In the genomic region with DNA sequence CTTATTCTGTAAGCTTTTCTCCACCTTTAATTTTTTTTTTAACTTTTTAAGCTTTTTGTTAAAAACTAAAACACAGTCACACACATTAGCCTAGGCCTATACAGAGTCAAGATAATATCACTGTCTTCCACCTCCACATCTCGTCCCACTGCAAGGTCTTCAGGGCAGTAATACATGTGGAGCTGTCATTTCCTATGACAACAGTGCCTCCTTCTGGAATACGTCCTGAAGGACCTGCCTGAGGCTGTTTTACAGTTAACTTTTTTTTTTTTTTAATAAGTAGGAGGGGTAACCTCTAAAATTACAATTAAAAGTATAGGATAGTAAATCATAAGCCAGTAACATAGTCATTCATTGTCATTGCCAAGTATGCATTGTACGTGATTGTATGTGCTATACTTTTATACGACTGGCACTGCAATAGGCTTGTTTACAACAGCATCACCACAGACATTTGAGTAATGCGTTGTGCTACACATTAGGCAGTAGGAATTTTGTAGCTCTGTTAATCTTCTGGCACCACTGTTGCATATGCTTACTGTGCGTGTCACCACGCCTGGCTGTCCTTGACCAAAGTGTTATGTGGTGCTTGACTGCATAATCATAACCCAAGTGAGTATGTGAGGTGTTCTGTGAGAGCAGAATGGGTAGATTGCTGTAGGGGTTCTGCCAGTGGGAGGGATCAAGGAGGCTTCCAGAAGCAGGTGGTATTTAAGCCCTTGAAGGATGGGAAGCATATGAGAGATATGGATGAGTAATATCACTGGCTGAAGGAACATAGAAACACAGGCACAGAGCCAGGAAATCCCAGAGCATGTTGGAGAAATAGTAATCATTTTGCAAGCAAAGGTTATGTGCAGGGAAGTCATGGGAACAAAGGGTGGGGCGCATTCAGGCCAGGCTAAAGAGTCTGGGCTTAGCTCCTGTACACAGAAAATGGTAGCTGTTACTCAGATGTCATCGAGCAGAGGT, we compare ENCODE assay signal across 8 cellular contexts.
DNase-seq lines count a peak whose midpoint lies in the region; ATAC-seq and TF ChIP-seq lines count a peak whose summit lies in the region.

No MANE protein-coding gene starts in this region.

- DNase-seq in AG08395 (ENCODE audit: low spot score): peak; percentile 31
- peak; percentile 56 for DNase-seq in RPMI8226
- peak; percentile 87 for DNase-seq in fibroblast of pulmonary artery (ENCODE audit: low read depth)
- no peak for DNase-seq in retinal pigment epithelial cell (ENCODE audit: low read depth)
- no peak for DNase-seq in NCI-H2107 treated with DMSO at 0.1 percent for 48 hours (lab: John Stamatoyannopoulos, UW; ENCODE audit: unreplicated experiment)
- no peak for DNase-seq in activated CD4-positive, CD25-positive, alpha-beta regulatory T cell (lab: John Stamatoyannopoulos, UW)

- TF ChIP-seq CTCF in GM12872 (IDR thresholded peaks at IDR 0.05; ENCODE audit: insufficient read depth, low read depth, low read length) (peak; percentile 19; the same call in 1 of the 3 replicates), fibroblast of pulmonary artery (IDR thresholded peaks at IDR 0.05; ENCODE audit: low read length, missing control alignments) (peak; percentile 50), retinal pigment epithelial cell (conservative IDR thresholded peaks at IDR 0.05; ENCODE audit: low read depth, low read length) (peak; percentile 60)

- ATAC-seq in HG02678 (IDR thresholded peaks at IDR 0.05; ENCODE audit: unreplicated experiment): no peak

- H3K4me3 ChIP-seq in fibroblast of pulmonary artery (replicated peaks; ENCODE audit: low read depth, low read length): no peak overlapping the region
- no peak overlapping the region for H3K4me3 ChIP-seq in retinal pigment epithelial cell (ENCODE audit: low read length)

Comparison
In these comparisons a context has a peak if more than half of its experiments do, and no peak if none do; other contexts are left out.
1. DNase-seq: peak in AG08395 (single experiment), RPMI8226 (single experiment) and fibroblast of pulmonary artery (single experiment); none in retinal pigment epithelial cell (single experiment), NCI-H2107 treated with DMSO at 0.1 percent for 48 hours (single experiment) and activated CD4-positive, CD25-positive, alpha-beta regulatory T cell (0 of 4).
2. Peak in every context shown above with its lines, with median percentiles within 50 percentile points of each other: CTCF ChIP-seq.